In genomic region chr12:49777800-49778748, GRCh38 we compare ENCODE assay signal across 8 cellular contexts. TPM values are rescaled to one million over a fixed set of nuclear protein-coding genes. Genes with fewer than 3 reads are reported as not detected.
DNase-seq lines count a peak whose midpoint lies in the region; ATAC-seq and TF ChIP-seq lines count a peak whose summit lies in the region.

No MANE protein-coding gene starts in this region.

- peaks cover 17% of the 10 kb centered on the region for H3K4me1 Mint-ChIP-seq in activated CD4-positive, alpha-beta memory T cell treated with anti-CD3 and anti-CD28 coated beads, Interleukin-2, amount 10 ng/mL, durations not matched to agents 7 days and 5 days
- H3K4me1 Mint-ChIP-seq in naive B cell: peaks cover 13 to 18% (median 17%) of the 10 kb centered on the region in 3 donors
- peaks cover 15 to 23% of the 10 kb centered on the region in 2 donors for H3K4me1 Mint-ChIP-seq in stimulated activated naive B cell treated with anti-CD40 and anti-IgM and Interleukin-4, amounts not matched to agents 10 μg/mL and 1 μg/mL and 100 μg/mL, for 72 hours

- H3K9me3 Mint-ChIP-seq in activated CD4-positive, alpha-beta memory T cell treated with anti-CD3 and anti-CD28 coated beads, Interleukin-2, amount 10 ng/mL, durations not matched to agents 7 days and 5 days: no peaks in the 10 kb centered on the region
- H3K9me3 Mint-ChIP-seq in naive B cell: peaks cover 0 to 2% (median 0%) of the 10 kb centered on the region in 7 donors
- H3K9me3 Mint-ChIP-seq in stimulated activated naive B cell treated with anti-CD40 and anti-IgM and Interleukin-4, amounts not matched to agents 10 μg/mL and 1 μg/mL and 100 μg/mL, for 72 hours: peaks cover 0 to 6% of the 10 kb centered on the region in 2 donors

- peaks cover 30% of the 10 kb centered on the region for H3K27me3 Mint-ChIP-seq in activated CD4-positive, alpha-beta memory T cell treated with anti-CD3 and anti-CD28 coated beads, Interleukin-2, amount 10 ng/mL, durations not matched to agents 7 days and 5 days
- H3K27me3 Mint-ChIP-seq in naive B cell: peaks cover 23 to 35% (median 24%) of the 10 kb centered on the region in 3 donors
- H3K27me3 Mint-ChIP-seq in stimulated activated naive B cell treated with anti-CD40 and anti-IgM and Interleukin-4, amounts not matched to agents 10 μg/mL and 1 μg/mL and 100 μg/mL, for 72 hours: peaks cover 25 to 37% of the 10 kb centered on the region in 2 donors

- CTCF ChIA-PET in activated CD4-positive, alpha-beta memory T cell treated with anti-CD3 and anti-CD28 coated beads, Interleukin-2, amount 10 ng/mL, durations not matched to agents 7 days and 5 days (lab: Charles Lee): interaction anchor here (0.5 to 3.4 kb wide), 49 partner anchors 8 to 562 kb away, joined by 3 to 48 read pairs (median 4); partner anchors contain the start of genes BCDIN3D, NCKAP5L and TMBIM6

- POLR2A ChIA-PET in activated CD4-positive, alpha-beta memory T cell treated with anti-CD3 and anti-CD28 coated beads, Interleukin-2, amount 10 ng/mL, durations not matched to agents 7 days and 5 days (lab: Charles Lee): interaction anchor here (1.0 to 2.2 kb wide), 2 partner anchors 37 to 65 kb away, joined by 3 to 16 read pairs; partner anchors contain the start of genes BCDIN3D and TMBIM6

- H3K27ac Mint-ChIP-seq in activated CD4-positive, alpha-beta memory T cell treated with anti-CD3 and anti-CD28 coated beads, Interleukin-2, amount 10 ng/mL, durations not matched to agents 7 days and 5 days: no peak overlapping the region
- peak overlapping the region in 1 of 6 donors; percentile 77 for H3K27ac Mint-ChIP-seq in naive B cell
- no peak overlapping the region for H3K27ac Mint-ChIP-seq in stimulated activated naive B cell treated with anti-CD40 and anti-IgM and Interleukin-4, amounts not matched to agents 10 μg/mL and 1 μg/mL and 100 μg/mL, for 72 hours

- no peak overlapping the region for H3K4me3 Mint-ChIP-seq in activated CD4-positive, alpha-beta memory T cell treated with anti-CD3 and anti-CD28 coated beads, Interleukin-2, amount 10 ng/mL, durations not matched to agents 7 days and 5 days
- H3K4me3 Mint-ChIP-seq in naive B cell: peak overlapping the region in 2 of 8 donors; percentile 11 to 35
- H3K4me3 Mint-ChIP-seq in stimulated activated naive B cell treated with anti-CD40 and anti-IgM and Interleukin-4, amounts not matched to agents 10 μg/mL and 1 μg/mL and 100 μg/mL, for 72 hours: no peak overlapping the region

- H3K36me3 Mint-ChIP-seq in activated CD4-positive, alpha-beta memory T cell treated with anti-CD3 and anti-CD28 coated beads, Interleukin-2, amount 10 ng/mL, durations not matched to agents 7 days and 5 days (ENCODE audit: low read depth): no peaks in the 10 kb centered on the region
- no peaks in the 10 kb centered on the region for H3K36me3 Mint-ChIP-seq in naive B cell
- H3K36me3 Mint-ChIP-seq in stimulated activated naive B cell treated with anti-CD40 and anti-IgM and Interleukin-4, amounts not matched to agents 10 μg/mL and 1 μg/mL and 100 μg/mL, for 72 hours: peaks cover 3 to 5% of the 10 kb centered on the region in 2 donors

- ATAC-seq in naive B cell (ENCODE audit: low read depth in 2 of 2): peak; percentile 68 to 82
- ATAC-seq in stimulated activated naive B cell treated with anti-CD40 and anti-IgM and Interleukin-4, amounts not matched to agents 10 μg/mL and 1 μg/mL and 100 μg/mL, for 72 hours (replicated peaks): peak; percentile 52 to 62
- ATAC-seq in omental fat pad (ENCODE audit: low FRiP score): no peak

- peak in 1 of 3 donors; percentile 15 for TF ChIP-seq CTCF in omental fat pad (IDR thresholded peaks at IDR 0.05)

- DNase-seq in DMS 273 (lab: John Stamatoyannopoulos, UW; ENCODE audit: unreplicated experiment): peak; percentile 57
- DNase-seq in DMS 273 treated with DMSO at 0.1 percent for 48 hours (lab: John Stamatoyannopoulos, UW): no peak
- DNase-seq in NCI-H2107 (lab: John Stamatoyannopoulos, UW): peak; percentile 68
- DNase-seq in activated CD4-positive, alpha-beta memory T cell treated with anti-CD3 and anti-CD28 coated beads, Interleukin-2, amount 10 ng/mL, durations not matched to agents 7 days and 5 days: peak; percentile 73
- peak; percentile 70 for DNase-seq in effector CD8-positive, alpha-beta T cell (lab: John Stamatoyannopoulos, UW)
- peak; percentile 55 for DNase-seq in naive B cell
- DNase-seq in stimulated activated naive B cell treated with anti-CD40 and anti-IgM and Interleukin-4, amounts not matched to agents 10 μg/mL and 1 μg/mL and 100 μg/mL, for 72 hours: peak; percentile 35
- no peak for DNase-seq in omental fat pad (ENCODE audit: low spot score)

RNA-seq across cellular contexts. Expression of gene TMBIM6, which starts 36.7 kb away (rescaled TPM):
- 100 to 1,000 TPM; 600 to 613 TPM for total RNA-seq in activated CD4-positive, alpha-beta memory T cell treated with anti-CD3 and anti-CD28 coated beads, Interleukin-2, amount 10 ng/mL, durations not matched to agents 7 days and 5 days
- polyA plus RNA-seq in naive B cell (ENCODE audit: low read depth in 6 of 6): 1,000 to 10,000 TPM in 1 of 6 donors, 100 to 1,000 TPM in 5; 740 to 1,714 (median 822) TPM
- total RNA-seq in omental fat pad: 100 to 1,000 TPM; 337 to 481 (median 397) TPM

RNA-seq across cellular contexts. Expression of gene NCKAP5L, which starts 50.1 kb away (rescaled TPM):
- total RNA-seq in activated CD4-positive, alpha-beta memory T cell treated with anti-CD3 and anti-CD28 coated beads, Interleukin-2, amount 10 ng/mL, durations not matched to agents 7 days and 5 days: 1 to 10 TPM; 1.1 to 1.2 TPM
- 1 to 10 TPM in 3 of 6 donors, under 1 TPM in 2, not detected in 1; 0.70 to 4.0 (median 1.2) TPM for polyA plus RNA-seq in naive B cell (ENCODE audit: low read depth in 6 of 6)
- total RNA-seq in omental fat pad: 10 to 100 TPM; 14.2 to 20.3 (median 17.6) TPM

Comparison
In these comparisons a context has a peak if more than half of its experiments do, and no peak if none do; other contexts are left out.
1. DNase-seq: peak in DMS 273 (single experiment), NCI-H2107 (single experiment), activated CD4-positive, alpha-beta memory T cell treated with anti-CD3 and anti-CD28 coated beads, Interleukin-2, amount 10 ng/mL, durations not matched to agents 7 days and 5 days (single experiment), effector CD8-positive, alpha-beta T cell (single experiment), naive B cell (single experiment) and stimulated activated naive B cell treated with anti-CD40 and anti-IgM and Interleukin-4, amounts not matched to agents 10 μg/mL and 1 μg/mL and 100 μg/mL, for 72 hours (single experiment); none in DMS 273 treated with DMSO at 0.1 percent for 48 hours (single experiment) and omental fat pad (single experiment).
2. RNA of gene NCKAP5L, which starts 50.1 kb away (total RNA-seq): 14.2 to 20.3 TPM in omental fat pad; 1.1 to 1.2 TPM in activated CD4-positive, alpha-beta memory T cell treated with anti-CD3 and anti-CD28 coated beads, Interleukin-2, amount 10 ng/mL, durations not matched to agents 7 days and 5 days; every median in the first group is over 4 times any median in the second.